ENCODE assay signal across 9 cellular contexts in genomic region chr6:142884214-142885035, GRCh38.
A peak's percentile ranks its signal among the peaks of the same experiment; 100 is the strongest.
DNase-seq lines count a peak whose midpoint lies in the region; ATAC-seq, FAIRE-seq and TF ChIP-seq lines count a peak whose summit lies in the region.
"Had no signal": no experiment of that assay in that cellular context is flagged by ENCODE, and none has a peak within 500 bp of the region (broad histone marks: within the 10 kb centered on the region; RNA-seq: fewer than 3 reads in every experiment).

No MANE protein-coding gene starts in this region.

- H3K9me3 ChIP-seq in Peyer's patch = no peaks in the 10 kb centered on the region
- no peaks in the 10 kb centered on the region for H3K9me3 ChIP-seq in psoas muscle

- ATAC-seq in psoas muscle (no peak), GM18498 (IDR thresholded peaks at IDR 0.05; ENCODE audit: unreplicated experiment) (no peak), omental fat pad (ENCODE audit: low FRiP score) (no peak)

- TF ChIP-seq POLR2A in Peyer's patch (IDR thresholded peaks at IDR 0.05) = no peak

- H3K27me3 ChIP-seq in GM06990 (replicated peaks; ENCODE audit: control insufficient read depth, insufficient read depth, low read length) (no peaks in the 10 kb centered on the region), Peyer's patch (no peaks in the 10 kb centered on the region), psoas muscle (ENCODE audit: insufficient read depth in 3 of 3, low read length in 2 of 3) (no peaks in the 10 kb centered on the region)

- H3K4me1 ChIP-seq in Peyer's patch (peaks cover 0 to 23% (median 10%) of the 10 kb centered on the region in 4 donors), psoas muscle (peaks cover 67% of the 10 kb centered on the region)

- WGBS in psoas muscle, 3 donors = 34 to 46% (median 38%) methylated on average over 8 of the region's 8 CpGs

- DNase-seq in GM06990 (ENCODE audit: extremely low read depth, insufficient read length) (no peak), Peyer's patch (no peak), epithelial cell of prostate (ENCODE audit: low read depth, low spot score) (no peak), psoas muscle (no peak), urothelium cell line (ENCODE audit: low spot score) (no peak), omental fat pad (ENCODE audit: low spot score) (no peak), NCI-H187 treated with DMSO at 0.1 percent for 48 hours (lab: John Stamatoyannopoulos, UW) (no peak)

- H3K36me3 ChIP-seq in GM06990 (ENCODE audit: control insufficient read depth, insufficient read depth, low read length) (no peaks in the 10 kb centered on the region), Peyer's patch (no peaks in the 10 kb centered on the region), psoas muscle (ENCODE audit: insufficient read depth in 1 of 2, low read depth in 1 of 2) (no peaks in the 10 kb centered on the region)

- TF ChIP-seq CTCF in GM06990 (IDR thresholded peaks at IDR 0.05; ENCODE audit: insufficient read depth, low read length, poor library complexity, severe bottlenecking) (no peak), Peyer's patch (IDR thresholded peaks at IDR 0.05) (no peak), psoas muscle (IDR thresholded peaks at IDR 0.05) (no peak), omental fat pad (IDR thresholded peaks at IDR 0.05) (no peak)

- peak overlapping the region; percentile 56 to 73 (median 62) for H3K27ac ChIP-seq in Peyer's patch
- peak overlapping the region; percentile 67 for H3K27ac ChIP-seq in epithelial cell of prostate
- H3K27ac ChIP-seq in psoas muscle = peak overlapping the region; percentile 84
- H3K27ac ChIP-seq: VCaP had no signal

- H3K4me3 ChIP-seq in GM06990 (replicated peaks; ENCODE audit: low read depth, low read length) (peak overlapping the region; percentile 62), Peyer's patch (peak overlapping the region in 2 of 4 donors; percentile 12 to 25), psoas muscle (peak overlapping the region; percentile 59)

- FAIRE-seq in urothelium cell line (lab: Jason Lieb, UNC) = no peak

- intact Hi-C loops in psoas muscle (cut with DNase I) = loop anchor here (2.0 to 10.0 kb wide), 5 partner anchors 37 to 60 kb away; partner anchors contain the start of gene HIVEP2 (in 1 of the 2)
